Comparison of ENCODE assay signal across 8 cellular contexts in the genomic region with DNA sequence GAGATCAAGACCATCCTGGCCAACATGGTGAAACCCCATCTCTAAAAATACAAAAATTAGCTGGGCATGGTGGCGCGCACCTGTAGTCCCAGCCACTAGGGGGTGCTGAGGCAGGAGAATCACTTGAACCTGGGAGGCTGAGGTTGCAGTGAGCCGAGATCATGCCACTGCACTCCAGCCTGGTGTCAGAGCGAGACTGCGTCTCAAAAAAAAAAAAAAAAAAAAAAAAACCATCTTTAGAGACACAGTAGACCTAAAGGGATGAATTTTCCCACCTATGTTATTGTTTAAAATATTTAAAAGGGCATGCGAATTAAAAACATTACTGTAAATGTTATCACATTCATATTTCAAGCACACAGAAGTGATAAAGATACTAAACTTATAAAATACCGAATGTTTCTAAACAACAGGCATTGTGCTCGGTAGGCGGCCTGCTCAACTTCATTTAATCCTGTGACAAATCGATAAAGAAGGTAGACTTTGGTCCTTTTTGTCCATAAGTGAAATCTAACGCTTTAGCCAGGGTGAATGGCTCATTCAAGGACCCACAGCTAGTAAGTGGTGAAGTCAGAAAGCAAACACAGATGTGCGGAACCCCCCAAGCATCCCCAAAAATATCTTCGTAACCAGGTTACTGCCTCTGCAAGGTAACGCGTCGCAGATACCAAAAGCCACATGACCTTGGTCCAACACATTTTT. TPM values are rescaled to one million over a fixed set of nuclear protein-coding genes. Genes with fewer than 3 reads are reported as not detected.
A peak's percentile ranks its signal among the peaks of the same experiment; 100 is the strongest.
DNase-seq lines count a peak whose midpoint lies in the region; FAIRE-seq and TF ChIP-seq lines count a peak whose summit lies in the region.

No MANE protein-coding gene starts in this region.

- no peak overlapping the region for H2BK15ac ChIP-seq in H1 (ENCODE audit: low read length)

- no peak overlapping the region for H3K14ac ChIP-seq in H1 (ENCODE audit: insufficient read length)

- H3K27me3 ChIP-seq in H1 (replicated peaks in 1 of 4; ENCODE audit: control insufficient read depth in 3 of 4, extremely low read depth in 1 of 4, insufficient read depth in 3 of 4, low read length in 3 of 4): no peaks in the 10 kb centered on the region

- no peak overlapping the region for H4K5ac ChIP-seq in H1 (ENCODE audit: insufficient read length, low read depth, low read length)

- no peak overlapping the region for H4K8ac ChIP-seq in H1 (ENCODE audit: extremely low read depth, insufficient read depth, low read length)

- peak overlapping the region; percentile 33 for H3K27ac Mint-ChIP-seq in progenitor cell of endocrine pancreas

- H2BK20ac ChIP-seq in H1 (ENCODE audit: low read length): no peak overlapping the region

- H3K9me3 Mint-ChIP-seq in progenitor cell of endocrine pancreas (ENCODE audit: low read depth): no peaks in the 10 kb centered on the region

- CTCF ChIA-PET in AG04449 (lab: Yijun Ruan, JAX): interaction anchor here (0.8 to 3.8 kb wide), 17 partner anchors 9 to 135 kb away, joined by 3 to 22 read pairs (median 4); a partner anchor contains a TSS
- CTCF ChIA-PET in HEK293T (lab: Yijun Ruan, JAX): interaction anchor here (0.7 to 0.9 kb wide), 2 partner anchors 13 to 19 kb away, joined by 3 read pairs; no protein-coding TSS in a partner anchor
- CTCF ChIA-PET in H1 (lab: Charles Lee; ENCODE audit: partially characterized antibody): interaction anchor here (0.6 to 3.1 kb wide), 15 partner anchors 9 to 157 kb away, joined by 3 to 11 read pairs (median 3); no protein-coding TSS in a partner anchor

- no peak overlapping the region for H3K18ac ChIP-seq in H1 (ENCODE audit: extremely low read depth, low read length)

- no peak overlapping the region for H3K4me3 ChIP-seq in AG04449 (ENCODE audit: low read depth, low read length)
- no peak overlapping the region for H3K4me3 ChIP-seq in H1 (ENCODE audit: extremely low read depth in 1 of 4, insufficient read depth in 2 of 4, low read depth in 3 of 4, low read length in 4 of 4)

- POLR2A ChIA-PET in AG04449 (lab: Yijun Ruan, JAX): no interaction called here
- POLR2A ChIA-PET in HEK293T (lab: Yijun Ruan, JAX): interaction anchor here (3.2 kb wide), 1 partner anchor 16 kb away, joined by 13 read pairs; a partner anchor contains a TSS
- POLR2A ChIA-PET in H1 (lab: Charles Lee; ENCODE audit: partially characterized antibody): interaction anchor here (0.8 kb wide), 1 partner anchor 11 kb away, joined by 3 read pairs; no protein-coding TSS in a partner anchor

- no peak overlapping the region for H3K4me3 Mint-ChIP-seq in progenitor cell of endocrine pancreas (ENCODE audit: low read depth)

- H3K27me3 Mint-ChIP-seq in progenitor cell of endocrine pancreas: no peaks in the 10 kb centered on the region

- no peaks in the 10 kb centered on the region for H3K4me1 Mint-ChIP-seq in progenitor cell of endocrine pancreas (ENCODE audit: low read depth)

- no peak overlapping the region for H2AK5ac ChIP-seq in H1 (ENCODE audit: low read depth, low read length)

- no peak overlapping the region for H3K56ac ChIP-seq in H1 (replicated peaks; ENCODE audit: insufficient read length, low read depth, low read length)

- peaks cover 0 to 17% of the 10 kb centered on the region in 2 experiments; a peak in 2 of 4 replicates for H3K79me2 ChIP-seq in H1 (ENCODE audit: control insufficient read depth in 1 of 2, insufficient read depth in 2 of 2, low read length in 2 of 2)

- TF ChIP-seq CTCF in AG04449 (IDR thresholded peaks at IDR 0.05; ENCODE audit: insufficient read depth, low read length, missing control alignments) (peak; percentile 29), H1 (IDR thresholded peaks at IDR 0.05; ENCODE audit: control extremely low read depth in 1 of 3, insufficient read depth in 1 of 3, low read depth in 1 of 3, low read length in 3 of 3) (peak; percentile 25 to 44 (median 41); a peak in 3 of 4 replicates), progenitor cell of endocrine pancreas (IDR thresholded peaks at IDR 0.05; ENCODE audit: unreplicated experiment) (peak; percentile 80)

- 0 out of 4 replicates have a peak, but pooled peaks of 1 of the 2 experiments have one; percentile 12 for TF ChIP-seq RAD21 in H1 (IDR thresholded peaks at IDR 0.05 in 1 of 2, conservative IDR thresholded peaks at IDR 0.05 in 1 of 2; ENCODE audit: low read depth in 2 of 2, low read length in 2 of 2)

- no peak for TF ChIP-seq EP300 in H1 (IDR thresholded peaks at IDR 0.05; ENCODE audit: borderline replicate concordance in 1 of 2, low read depth in 2 of 2, low read length in 2 of 2)

- no peak for DNase-seq in AG04449 (ENCODE audit: low read depth, low spot score)
- no peak for DNase-seq in HEK293T (ENCODE audit: extremely low spot score)
- peak; percentile 65 for DNase-seq in activated CD4-positive, alpha-beta T cell treated with anti-CD3 and anti-CD28 coated beads, Interleukin-2, amount 50 U/mL, for 1 hour
- peak in 1 of 2 experiments; percentile 82 for DNase-seq in H1 (ENCODE audit: low read depth in 1 of 2, low spot score in 2 of 2)
- DNase-seq in progenitor cell of endocrine pancreas (ENCODE audit: low spot score, unreplicated experiment): peak; percentile 32
- DNase-seq in GM03348 (ENCODE audit: low spot score): no peak
- no peak for DNase-seq in NCI-H1092 (lab: John Stamatoyannopoulos, UW)
- DNase-seq in SIG-M5 (lab: John Stamatoyannopoulos, UW): no peak

- peaks cover 12% of the 10 kb centered on the region for H3K36me3 Mint-ChIP-seq in progenitor cell of endocrine pancreas (ENCODE audit: insufficient read depth)

- no peak overlapping the region for H3K4me2 ChIP-seq in H1 (ENCODE audit: insufficient read depth in 1 of 2, low read depth in 2 of 2, low read length in 2 of 2)

- no peaks in the 10 kb centered on the region; the same call in 1 of the 2 replicates for H3K23me2 ChIP-seq in H1 (ENCODE audit: low read depth, low read length)

- H2AFZ ChIP-seq in H1 (ENCODE audit: low read length): no peak overlapping the region

- H3K4ac ChIP-seq in H1 (replicated peaks; ENCODE audit: insufficient read length, low read depth, low read length): no peak overlapping the region

- no peak for FAIRE-seq in H1 (lab: Jason Lieb, UNC)

- H3K4me1 ChIP-seq in H1 (replicated peaks in 1 of 4; ENCODE audit: control insufficient read depth in 3 of 4, insufficient read depth in 4 of 4, low read length in 3 of 4): no peaks in the 10 kb centered on the region

- H4K20me1 ChIP-seq in H1 (replicated peaks in 1 of 2; ENCODE audit: control insufficient read depth in 1 of 2, insufficient read depth in 2 of 2, low read length in 2 of 2): peaks cover 0 to 4% of the 10 kb centered on the region in 2 experiments

- no peak overlapping the region for H2BK120ac ChIP-seq in H1 (replicated peaks; ENCODE audit: low read depth, low read length)

- H2BK5ac ChIP-seq in H1 (ENCODE audit: low read depth, low read length): no peak overlapping the region

- H3K9ac ChIP-seq in H1 (replicated peaks in 1 of 4; ENCODE audit: extremely low read depth in 1 of 4, low read depth in 3 of 4, low read length in 3 of 4): no peak overlapping the region

- H3K79me1 ChIP-seq in H1 (ENCODE audit: low read depth, low read length): peaks cover 4% of the 10 kb centered on the region; the same call in 1 of the 2 replicates

- no peak overlapping the region for H4K91ac ChIP-seq in H1 (replicated peaks; ENCODE audit: insufficient read length, low read length)

- no peak for TF ChIP-seq POLR2A in H1 (IDR thresholded peaks at IDR 0.05; ENCODE audit: control extremely low read depth in 1 of 2, low read depth in 2 of 2, low read length in 2 of 2)

- no peak overlapping the region for H3K23ac ChIP-seq in H1 (ENCODE audit: insufficient read length)

- WGBS in H1 (ENCODE audit: extremely low coverage in 1 of 2, insufficient coverage in 1 of 2, insufficient read length in 1 of 2, insufficient replicate concordance in 2 of 2, low coverage in 1 of 2, low lambda C conversion rate in 2 of 2, missing lambda C conversion rate in 1 of 2), 2 experiments: 88% methylated on average over 16 of the region's 16 CpGs; no CpG with 5 or more reads in 1 of the 2 experiments

- H3K9me3 ChIP-seq in H1 (ENCODE audit: insufficient read depth in 2 of 2, low read depth in 1 of 2, low read length in 1 of 2): no peaks in the 10 kb centered on the region

- peaks cover 14 to 60% (median 41%) of the 10 kb centered on the region in 4 experiments; a peak in 7 of 8 replicates for H3K36me3 ChIP-seq in H1 (ENCODE audit: control insufficient read depth in 2 of 4, insufficient read depth in 4 of 4, low read length in 3 of 4)

- no peak overlapping the region for H2BK12ac ChIP-seq in H1 (ENCODE audit: low read depth, low read length)

- no peak overlapping the region for H3K27ac ChIP-seq in H1 (ENCODE audit: low read depth, low read length)

RNA-seq across cellular contexts. Expression of a gene that starts 16.1 kb away (rescaled TPM):
- 50.3 and 55.2 TPM in 2 replicates for total RNA-seq in H1 (2021; fragmentation: NEBNext Ultra II Directional; extraction: Animal tissue kit (Norgen Biotek cat#: 25700))
- polyA plus RNA-seq in H1 (2011; rRNA removed): 26.5 and 27.1 TPM in 2 replicates
- polyA plus RNA-seq in H1 (2011; cell fraction: cytosol; rRNA removed): 33.8 TPM
- 56.8 TPM for polyA plus RNA-seq in H1 (2011; cell fraction: nucleus; rRNA removed)
- polyA plus RNA-seq in H1 (2012, experiment 1 of 2): 31.1 to 45.3 TPM (median 36.0 TPM) in 4 replicates
- 4.8 TPM for polyA plus RNA-seq in H1 (2012, experiment 2 of 2)
- polyA plus RNA-seq in H1 (2013, experiment 1 of 2): 23.8 TPM
- polyA plus RNA-seq in H1 (2013, experiment 2 of 2): 22.4 TPM
- polyA minus RNA-seq in H1 (2011; rRNA and poly(A)+ RNA removed): 76.6 and 83.3 TPM in 2 replicates
- 62.4 TPM for polyA minus RNA-seq in H1 (2011; cell fraction: cytosol; rRNA and poly(A)+ RNA removed)
- 67.9 TPM for polyA minus RNA-seq in H1 (2011; cell fraction: nucleus; rRNA and poly(A)+ RNA removed)
- 30.0 and 30.9 TPM in 2 replicates for total RNA-seq in progenitor cell of endocrine pancreas

RNA-seq across cellular contexts. Expression of a gene that starts 16.8 kb away (rescaled TPM):
- total RNA-seq in H1 (2021; fragmentation: NEBNext Ultra II Directional; extraction: Animal tissue kit (Norgen Biotek cat#: 25700)): 26.8 and 27.0 TPM in 2 replicates
- polyA plus RNA-seq in H1 (2011; rRNA removed): 18.3 and 19.6 TPM in 2 replicates
- 21.7 TPM for polyA plus RNA-seq in H1 (2011; cell fraction: cytosol; rRNA removed)
- polyA plus RNA-seq in H1 (2011; cell fraction: nucleus; rRNA removed): 23.5 TPM
- polyA plus RNA-seq in H1 (2012, experiment 1 of 2): 19.5 to 21.1 TPM (median 20.1 TPM) in 4 replicates
- polyA plus RNA-seq in H1 (2012, experiment 2 of 2): 16.3 TPM
- polyA plus RNA-seq in H1 (2013, experiment 1 of 2): 15.3 TPM
- 14.6 TPM for polyA plus RNA-seq in H1 (2013, experiment 2 of 2)
- 27.9 and 33.4 TPM in 2 replicates for polyA minus RNA-seq in H1 (2011; rRNA and poly(A)+ RNA removed)
- 17.2 TPM for polyA minus RNA-seq in H1 (2011; cell fraction: cytosol; rRNA and poly(A)+ RNA removed)
- 16.7 TPM for polyA minus RNA-seq in H1 (2011; cell fraction: nucleus; rRNA and poly(A)+ RNA removed)
- total RNA-seq in progenitor cell of endocrine pancreas: 39.5 and 39.6 TPM in 2 replicates

RNA-seq across cellular contexts. Expression of a gene that starts 45.5 kb away (rescaled TPM):
- 95.1 and 95.4 TPM in 2 replicates for total RNA-seq in H1 (2021; fragmentation: NEBNext Ultra II Directional; extraction: Animal tissue kit (Norgen Biotek cat#: 25700))
- polyA plus RNA-seq in H1 (2011; rRNA removed): 41.3 and 77.3 TPM in 2 replicates
- 86.4 TPM for polyA plus RNA-seq in H1 (2011; cell fraction: cytosol; rRNA removed)
- 44.4 TPM for polyA plus RNA-seq in H1 (2011; cell fraction: nucleus; rRNA removed)
- polyA plus RNA-seq in H1 (2012, experiment 1 of 2): 118 to 130 TPM (median 121 TPM) in 4 replicates
- polyA plus RNA-seq in H1 (2012, experiment 2 of 2): 31.3 TPM
- 96.1 TPM for polyA plus RNA-seq in H1 (2013, experiment 1 of 2)
- polyA plus RNA-seq in H1 (2013, experiment 2 of 2): 95.8 TPM
- polyA minus RNA-seq in H1 (2011; rRNA and poly(A)+ RNA removed): 65.1 and 93.1 TPM in 2 replicates
- 49.0 TPM for polyA minus RNA-seq in H1 (2011; cell fraction: cytosol; rRNA and poly(A)+ RNA removed)
- polyA minus RNA-seq in H1 (2011; cell fraction: nucleus; rRNA and poly(A)+ RNA removed): 36.1 TPM
- 69.6 and 70.5 TPM in 2 replicates for total RNA-seq in progenitor cell of endocrine pancreas

RNA-seq across cellular contexts. Expression of a gene that starts 45.7 kb away (rescaled TPM):
- total RNA-seq in H1 (2021; fragmentation: NEBNext Ultra II Directional; extraction: Animal tissue kit (Norgen Biotek cat#: 25700)): 48.2 and 52.7 TPM in 2 replicates
- polyA plus RNA-seq in H1 (2011; rRNA removed): 40.9 and 45.8 TPM in 2 replicates
- 52.6 TPM for polyA plus RNA-seq in H1 (2011; cell fraction: cytosol; rRNA removed)
- 66.6 TPM for polyA plus RNA-seq in H1 (2011; cell fraction: nucleus; rRNA removed)
- 58.4 to 62.2 TPM (median 60.3 TPM) in 4 replicates for polyA plus RNA-seq in H1 (2012, experiment 1 of 2)
- polyA plus RNA-seq in H1 (2012, experiment 2 of 2): 26.0 TPM
- polyA plus RNA-seq in H1 (2013, experiment 1 of 2): 30.3 TPM
- polyA plus RNA-seq in H1 (2013, experiment 2 of 2): 26.5 TPM
- polyA minus RNA-seq in H1 (2011; rRNA and poly(A)+ RNA removed): 45.6 and 46.9 TPM in 2 replicates
- polyA minus RNA-seq in H1 (2011; cell fraction: cytosol; rRNA and poly(A)+ RNA removed): 22.9 TPM
- polyA minus RNA-seq in H1 (2011; cell fraction: nucleus; rRNA and poly(A)+ RNA removed): 39.9 TPM
- 35.9 and 37.6 TPM in 2 replicates for total RNA-seq in progenitor cell of endocrine pancreas

Comparison
In these comparisons a context has a peak if more than half of its experiments do, and no peak if none do; other contexts are left out.
1. DNase-seq: peak in activated CD4-positive, alpha-beta T cell treated with anti-CD3 and anti-CD28 coated beads, Interleukin-2, amount 50 U/mL, for 1 hour (single experiment) and progenitor cell of endocrine pancreas (single experiment); none in AG04449 (single experiment), HEK293T (single experiment), GM03348 (single experiment), NCI-H1092 (single experiment) and SIG-M5 (single experiment).
2. CTCF ChIP-seq: peak in every context shown above with its lines; median percentile 80 in progenitor cell of endocrine pancreas; 41 in H1; 29 in AG04449.